Comparison of ENCODE assay signal across 1 cellular context in genomic region chr11:47948137-47948536, GRCh38.
TF ChIP-seq lines count a peak whose summit lies in the region.

No MANE protein-coding gene starts in this region.

TF ChIP-seq in GM23338, 12 proteins besides CTCF, POLR2A, EP300 and RAD21 (continued from another document):
- TF ChIP-seq, protein P1, sequence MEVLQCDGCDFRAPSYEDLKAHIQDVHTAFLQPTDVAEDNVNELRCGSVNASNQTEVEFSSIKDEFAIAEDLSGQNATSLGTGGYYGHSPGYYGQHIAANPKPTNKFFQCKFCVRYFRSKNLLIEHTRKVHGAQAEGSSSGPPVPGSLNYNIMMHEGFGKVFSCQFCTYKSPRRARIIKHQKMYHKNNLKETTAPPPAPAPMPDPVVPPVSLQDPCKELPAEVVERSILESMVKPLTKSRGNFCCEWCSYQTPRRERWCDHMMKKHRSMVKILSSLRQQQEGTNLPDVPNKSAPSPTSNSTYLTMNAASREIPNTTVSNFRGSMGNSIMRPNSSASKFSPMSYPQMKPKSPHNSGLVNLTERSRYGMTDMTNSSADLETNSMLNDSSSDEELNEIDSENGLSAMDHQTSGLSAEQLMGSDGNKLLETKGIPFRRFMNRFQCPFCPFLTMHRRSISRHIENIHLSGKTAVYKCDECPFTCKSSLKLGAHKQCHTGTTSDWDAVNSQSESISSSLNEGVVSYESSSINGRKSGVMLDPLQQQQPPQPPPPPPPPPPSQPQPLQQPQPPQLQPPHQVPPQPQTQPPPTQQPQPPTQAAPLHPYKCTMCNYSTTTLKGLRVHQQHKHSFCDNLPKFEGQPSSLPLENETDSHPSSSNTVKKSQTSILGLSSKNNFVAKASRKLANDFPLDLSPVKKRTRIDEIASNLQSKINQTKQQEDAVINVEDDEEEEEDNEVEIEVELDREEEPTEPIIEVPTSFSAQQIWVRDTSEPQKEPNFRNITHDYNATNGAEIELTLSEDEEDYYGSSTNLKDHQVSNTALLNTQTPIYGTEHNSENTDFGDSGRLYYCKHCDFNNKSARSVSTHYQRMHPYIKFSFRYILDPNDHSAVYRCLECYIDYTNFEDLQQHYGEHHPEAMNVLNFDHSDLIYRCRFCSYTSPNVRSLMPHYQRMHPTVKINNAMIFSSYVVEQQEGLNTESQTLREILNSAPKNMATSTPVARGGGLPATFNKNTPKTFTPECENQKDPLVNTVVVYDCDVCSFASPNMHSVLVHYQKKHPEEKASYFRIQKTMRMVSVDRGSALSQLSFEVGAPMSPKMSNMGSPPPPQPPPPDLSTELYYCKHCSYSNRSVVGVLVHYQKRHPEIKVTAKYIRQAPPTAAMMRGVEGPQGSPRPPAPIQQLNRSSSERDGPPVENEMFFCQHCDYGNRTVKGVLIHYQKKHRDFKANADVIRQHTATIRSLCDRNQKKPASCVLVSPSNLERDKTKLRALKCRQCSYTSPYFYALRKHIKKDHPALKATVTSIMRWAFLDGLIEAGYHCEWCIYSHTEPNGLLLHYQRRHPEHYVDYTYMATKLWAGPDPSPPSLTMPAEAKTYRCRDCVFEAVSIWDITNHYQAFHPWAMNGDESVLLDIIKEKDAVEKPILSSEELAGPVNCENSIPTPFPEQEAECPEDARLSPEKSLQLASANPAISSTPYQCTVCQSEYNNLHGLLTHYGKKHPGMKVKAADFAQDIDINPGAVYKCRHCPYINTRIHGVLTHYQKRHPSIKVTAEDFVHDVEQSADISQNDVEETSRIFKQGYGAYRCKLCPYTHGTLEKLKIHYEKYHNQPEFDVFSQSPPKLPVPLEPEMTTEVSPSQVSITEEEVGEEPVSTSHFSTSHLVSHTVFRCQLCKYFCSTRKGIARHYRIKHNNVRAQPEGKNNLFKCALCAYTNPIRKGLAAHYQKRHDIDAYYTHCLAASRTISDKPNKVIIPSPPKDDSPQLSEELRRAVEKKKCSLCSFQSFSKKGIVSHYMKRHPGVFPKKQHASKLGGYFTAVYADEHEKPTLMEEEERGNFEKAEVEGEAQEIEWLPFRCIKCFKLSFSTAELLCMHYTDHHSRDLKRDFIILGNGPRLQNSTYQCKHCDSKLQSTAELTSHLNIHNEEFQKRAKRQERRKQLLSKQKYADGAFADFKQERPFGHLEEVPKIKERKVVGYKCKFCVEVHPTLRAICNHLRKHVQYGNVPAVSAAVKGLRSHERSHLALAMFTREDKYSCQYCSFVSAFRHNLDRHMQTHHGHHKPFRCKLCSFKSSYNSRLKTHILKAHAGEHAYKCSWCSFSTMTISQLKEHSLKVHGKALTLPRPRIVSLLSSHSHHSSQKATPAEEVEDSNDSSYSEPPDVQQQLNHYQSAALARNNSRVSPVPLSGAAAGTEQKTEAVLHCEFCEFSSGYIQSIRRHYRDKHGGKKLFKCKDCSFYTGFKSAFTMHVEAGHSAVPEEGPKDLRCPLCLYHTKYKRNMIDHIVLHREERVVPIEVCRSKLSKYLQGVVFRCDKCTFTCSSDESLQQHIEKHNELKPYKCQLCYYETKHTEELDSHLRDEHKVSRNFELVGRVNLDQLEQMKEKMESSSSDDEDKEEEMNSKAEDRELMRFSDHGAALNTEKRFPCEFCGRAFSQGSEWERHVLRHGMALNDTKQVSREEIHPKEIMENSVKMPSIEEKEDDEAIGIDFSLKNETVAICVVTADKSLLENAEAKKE (CRISPR knock-in tag; IDR thresholded peaks at IDR 0.05) = no peak
- no peak for TF ChIP-seq ZNF331 (CRISPR knock-in tag; IDR thresholded peaks at IDR 0.05; ENCODE audit: low read depth)
- TF ChIP-seq NANOG (IDR thresholded peaks at IDR 0.05; ENCODE audit: borderline replicate concordance) = no peak
- TF ChIP-seq, protein P2, sequence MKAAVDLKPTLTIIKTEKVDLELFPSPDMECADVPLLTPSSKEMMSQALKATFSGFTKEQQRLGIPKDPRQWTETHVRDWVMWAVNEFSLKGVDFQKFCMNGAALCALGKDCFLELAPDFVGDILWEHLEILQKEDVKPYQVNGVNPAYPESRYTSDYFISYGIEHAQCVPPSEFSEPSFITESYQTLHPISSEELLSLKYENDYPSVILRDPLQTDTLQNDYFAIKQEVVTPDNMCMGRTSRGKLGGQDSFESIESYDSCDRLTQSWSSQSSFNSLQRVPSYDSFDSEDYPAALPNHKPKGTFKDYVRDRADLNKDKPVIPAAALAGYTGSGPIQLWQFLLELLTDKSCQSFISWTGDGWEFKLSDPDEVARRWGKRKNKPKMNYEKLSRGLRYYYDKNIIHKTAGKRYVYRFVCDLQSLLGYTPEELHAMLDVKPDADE (IDR thresholded peaks at IDR 0.05) = no peak
- TF ChIP-seq STAT1 (IDR thresholded peaks at IDR 0.05; ENCODE audit: unreplicated experiment) = no peak
- TF ChIP-seq JUNB (IDR thresholded peaks at IDR 0.05; ENCODE audit: unreplicated experiment) = no peak
